ENCODE assay signal across 8 cellular contexts in genomic region chr1:179293340-179294327, GRCh38. TPM values are rescaled to one million over a fixed set of nuclear protein-coding genes. Genes with fewer than 3 reads are reported as not detected.
A peak's percentile ranks its signal among the peaks of the same experiment; 100 is the strongest.
DNase-seq lines count a peak whose midpoint lies in the region; ATAC-seq and TF ChIP-seq lines count a peak whose summit lies in the region.

Gene SOAT1, plus strand, starts transcription at chr1:179293797. Its CDS starts 8,888 bp downstream, at chr1:179302685.

- H3K36me3 ChIP-seq in Panc1 (ENCODE audit: control insufficient read depth, insufficient read depth, low read length): no peaks in the 10 kb centered on the region
- no peaks in the 10 kb centered on the region for H3K36me3 ChIP-seq in esophagus squamous epithelium

- TF ChIP-seq CTCF in Panc1 (IDR thresholded peaks at IDR 0.05) (no peak; the same call in none of the 2 replicates), esophagus squamous epithelium (IDR thresholded peaks at IDR 0.05) (peak in 2 of 6 experiments; percentile 8 to 15)

- no peaks in the 10 kb centered on the region for H3K27me3 Mint-ChIP-seq in activated T-cell treated with anti-CD3 and anti-CD28 coated beads, Interleukin-2, amount 50 U/mL, for 72 hours (ENCODE audit: low read depth)
- H3K27me3 Mint-ChIP-seq in naive B cell: no peaks in the 10 kb centered on the region
- no peaks in the 10 kb centered on the region for H3K27me3 Mint-ChIP-seq in stimulated activated naive B cell treated with anti-CD40 and anti-IgM and Interleukin-4, amounts not matched to agents 10 μg/mL and 1 μg/mL and 100 μg/mL, for 72 hours

- no TSS peak for BruUV-seq in Panc1 (replicated peaks; lab: Mats Ljungman, UMichigan)

- H3K9me3 Mint-ChIP-seq in activated T-cell treated with anti-CD3 and anti-CD28 coated beads, Interleukin-2, amount 50 U/mL, for 72 hours: no peaks in the 10 kb centered on the region
- peaks cover 0 to 1% (median 0%) of the 10 kb centered on the region in 7 donors for H3K9me3 Mint-ChIP-seq in naive B cell
- H3K9me3 Mint-ChIP-seq in stimulated activated naive B cell treated with anti-CD40 and anti-IgM and Interleukin-4, amounts not matched to agents 10 μg/mL and 1 μg/mL and 100 μg/mL, for 72 hours: no peaks in the 10 kb centered on the region

- no peaks in the 10 kb centered on the region for H3K27me3 ChIP-seq in Panc1 (ENCODE audit: control insufficient read depth, insufficient read depth, low read length)
- H3K27me3 ChIP-seq in esophagus squamous epithelium: no peaks in the 10 kb centered on the region

- H3K4me1 ChIP-seq in Panc1 (ENCODE audit: control insufficient read depth, insufficient read depth, low read length) (peaks cover 23% of the 10 kb centered on the region), esophagus squamous epithelium (peaks cover 11 to 29% (median 16%) of the 10 kb centered on the region in 3 donors)

- TF ChIP-seq POLR2A in esophagus squamous epithelium (IDR thresholded peaks at IDR 0.05): peak in 3 of 4 donors; percentile 47 to 82 (median 76)

- H3K9me3 ChIP-seq in Panc1 (ENCODE audit: control insufficient read depth, insufficient read depth, low read depth, low read length) (no peaks in the 10 kb centered on the region), esophagus squamous epithelium (no peaks in the 10 kb centered on the region)

- peak within 1 kb of the TSS; percentile 99 for H3K27ac Mint-ChIP-seq in activated T-cell treated with anti-CD3 and anti-CD28 coated beads, Interleukin-2, amount 50 U/mL, for 72 hours
- H3K27ac Mint-ChIP-seq in naive B cell: peak within 1 kb of the TSS; percentile 73 to 97 (median 92)
- peak within 1 kb of the TSS; percentile 93 for H3K27ac Mint-ChIP-seq in stimulated activated naive B cell treated with anti-CD40 and anti-IgM and Interleukin-4, amounts not matched to agents 10 μg/mL and 1 μg/mL and 100 μg/mL, for 72 hours

- in situ Hi-C loops in Panc1 (cut with HindIII; ENCODE audit: low pct_unique_long_range_greater_than_20kb, low sequenced_read_pairs): no loop called here

- peak within 1 kb of the TSS; percentile 85 for H3K4me3 ChIP-seq in Jurkat, Clone E6-1 (ENCODE audit: low read length)
- H3K4me3 ChIP-seq in Panc1 (ENCODE audit: low read depth in 2 of 2, low read length in 2 of 2): peak within 1 kb of the TSS; percentile 69 to 79
- H3K4me3 ChIP-seq in esophagus squamous epithelium: peak within 1 kb of the TSS; percentile 53 to 84 (median 76)

- intact Hi-C loops in Panc1 (cut with micrococcal nuclease; ENCODE audit: unreplicated experiment) (loop anchor here (2.0 to 5.0 kb wide), 2 partner anchors 173 to 211 kb away; partner anchors contain the start of gene TOR3A), esophagus squamous epithelium (cut with DNase I) (no loop called here)

- H3K4me3 Mint-ChIP-seq in activated T-cell treated with anti-CD3 and anti-CD28 coated beads, Interleukin-2, amount 50 U/mL, for 72 hours: peak within 1 kb of the TSS; percentile 91 to 99
- H3K4me3 Mint-ChIP-seq in naive B cell: peak within 1 kb of the TSS; percentile 81 to 99 (median 94)
- peak within 1 kb of the TSS; percentile 89 to 94 for H3K4me3 Mint-ChIP-seq in stimulated activated naive B cell treated with anti-CD40 and anti-IgM and Interleukin-4, amounts not matched to agents 10 μg/mL and 1 μg/mL and 100 μg/mL, for 72 hours

- CTCF ChIA-PET in Panc1 (lab: Charles Lee): interaction anchor here (0.6 to 1.4 kb wide), 4 partner anchors 42 to 250 kb away, joined by 3 to 8 read pairs (median 3); no protein-coding TSS in a partner anchor

- peaks cover 49% of the 10 kb centered on the region for H3K4me1 Mint-ChIP-seq in activated T-cell treated with anti-CD3 and anti-CD28 coated beads, Interleukin-2, amount 50 U/mL, for 72 hours (ENCODE audit: low read depth)
- H3K4me1 Mint-ChIP-seq in naive B cell: peaks cover 23 to 42% (median 26%) of the 10 kb centered on the region in 3 donors
- H3K4me1 Mint-ChIP-seq in stimulated activated naive B cell treated with anti-CD40 and anti-IgM and Interleukin-4, amounts not matched to agents 10 μg/mL and 1 μg/mL and 100 μg/mL, for 72 hours: peaks cover 22 to 40% of the 10 kb centered on the region in 2 donors

- POLR2A ChIA-PET in Panc1 (lab: Charles Lee): interaction anchor here (0.6 kb wide), 4 partner anchors 39 to 163 kb away, joined by 4 to 6 read pairs (median 4); no protein-coding TSS in a partner anchor

- peak within 1 kb of the TSS; percentile 90 for H3K27ac ChIP-seq in Panc1 (ENCODE audit: low read length)
- H3K27ac ChIP-seq in esophagus squamous epithelium: peak within 1 kb of the TSS; percentile 77 to 94 (median 90)

- H3K36me3 Mint-ChIP-seq in activated T-cell treated with anti-CD3 and anti-CD28 coated beads, Interleukin-2, amount 50 U/mL, for 72 hours (ENCODE audit: insufficient read depth in 2 of 2): peaks cover 0 to 2% of the 10 kb centered on the region in 2 donors
- no peaks in the 10 kb centered on the region for H3K36me3 Mint-ChIP-seq in naive B cell
- H3K36me3 Mint-ChIP-seq in stimulated activated naive B cell treated with anti-CD40 and anti-IgM and Interleukin-4, amounts not matched to agents 10 μg/mL and 1 μg/mL and 100 μg/mL, for 72 hours: peaks cover 14 to 19% of the 10 kb centered on the region in 2 donors

- peak; percentile 90 for ATAC-seq in GM21576 (IDR thresholded peaks at IDR 0.05; ENCODE audit: unreplicated experiment)
- peak; percentile 98 for ATAC-seq in Panc1
- peak; percentile 97 to 98 for ATAC-seq in activated T-cell treated with anti-CD3 and anti-CD28 coated beads, Interleukin-2, amount 50 U/mL, for 72 hours (replicated peaks in 1 of 2)
- ATAC-seq in naive B cell (ENCODE audit: low read depth in 2 of 2): peak; percentile 94
- ATAC-seq in stimulated activated naive B cell treated with anti-CD40 and anti-IgM and Interleukin-4, amounts not matched to agents 10 μg/mL and 1 μg/mL and 100 μg/mL, for 72 hours (replicated peaks): peak; percentile 95 to 97

- WGBS in esophagus squamous epithelium, 2 donors: 0% methylated on average over 13 to 19 of the region's 71 CpGs

- DNase-seq in DMS79 (lab: John Stamatoyannopoulos, UW): peak; percentile 39
- peak; percentile 85 for DNase-seq in Jurkat, Clone E6-1 (ENCODE audit: low read depth, low spot score)
- DNase-seq in Panc1 (ENCODE audit: low read depth, low spot score): peak; percentile 43
- DNase-seq in activated T-cell treated with anti-CD3 and anti-CD28 coated beads, Interleukin-2, amount 50 U/mL, for 72 hours: peak; percentile 94 to 95
- DNase-seq in esophagus squamous epithelium (lab: John Stamatoyannopoulos, UW): peak; percentile 53
- DNase-seq in naive B cell: peak; percentile 91
- peak; percentile 90 for DNase-seq in stimulated activated naive B cell treated with anti-CD40 and anti-IgM and Interleukin-4, amounts not matched to agents 10 μg/mL and 1 μg/mL and 100 μg/mL, for 72 hours

RNA-seq across cellular contexts. Expression of gene SOAT1, which starts in this region (rescaled TPM):
- 18.7 TPM for polyA plus RNA-seq in Jurkat, Clone E6-1 (2012; ENCODE audit: insufficient read depth, insufficient read length)
- 57.2 TPM for total RNA-seq in Panc1 (2021; ENCODE audit: unreplicated experiment)
- 13.3 TPM for polyA plus RNA-seq in Panc1 (2012; ENCODE audit: insufficient read length)
- total RNA-seq in activated T-cell treated with anti-CD3 and anti-CD28 coated beads, Interleukin-2, amount 50 U/mL, for 72 hours: 10 to 100 TPM; 34.8 to 36.1 TPM
- total RNA-seq in esophagus squamous epithelium: 1 to 10 TPM; 1.7 to 8.0 (median 4.9) TPM
- polyA plus RNA-seq in naive B cell (ENCODE audit: low read depth in 6 of 6): 10 to 100 TPM; 28.0 to 56.8 (median 39.5) TPM

Comparison
In these comparisons a context has a peak if more than half of its experiments do, and no peak if none do; other contexts are left out.
1. Peak in every context shown above with its lines: DNase-seq, ATAC-seq, H3K4me3 ChIP-seq and H3K27ac ChIP-seq.
2. DNase-seq: peak in every context shown above with its lines; median percentile 94 in activated T-cell treated with anti-CD3 and anti-CD28 coated beads, Interleukin-2, amount 50 U/mL, for 72 hours; 91 in naive B cell; 90 in stimulated activated naive B cell treated with anti-CD40 and anti-IgM and Interleukin-4, amounts not matched to agents 10 μg/mL and 1 μg/mL and 100 μg/mL, for 72 hours; 85 in Jurkat, Clone E6-1; 53 in esophagus squamous epithelium; 43 in Panc1; 39 in DMS79.